Comparison of ENCODE assay signal across 9 cellular contexts in the genomic region with DNA sequence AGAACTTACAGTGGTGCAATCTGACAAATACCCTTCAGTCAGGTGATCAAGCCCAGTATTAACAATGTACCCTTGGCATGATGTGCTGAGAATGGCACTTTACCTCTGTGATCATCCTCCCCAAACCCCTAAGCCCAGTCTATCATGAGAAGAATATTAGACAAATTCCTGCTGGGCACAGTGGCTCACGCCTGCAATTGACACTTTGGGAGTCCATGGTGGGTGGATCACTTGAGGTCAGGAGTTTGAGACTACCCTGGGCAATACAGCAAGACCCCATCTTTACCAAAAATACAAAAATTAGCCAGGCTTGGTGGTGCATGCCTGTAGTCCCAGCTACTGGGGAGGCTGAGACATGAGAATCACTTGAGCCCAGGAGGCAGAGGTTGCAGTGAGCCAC.
"Had no signal": no experiment of that assay in that cellular context is flagged by ENCODE, and none has a peak within 500 bp of the region (broad histone marks: within the 10 kb centered on the region; RNA-seq: fewer than 3 reads in every experiment).

No MANE protein-coding gene starts in this region.

- H3K36me3 ChIP-seq: HAP-1 had no signal

- H3K27ac ChIP-seq: HL-60, KMS-11 had no signal

- H3K4me3 ChIP-seq: HAP-1 had no signal

- H3K9me3 ChIP-seq: HAP-1 had no signal

- ATAC-seq: HCT116 had no signal

- H3K4me1 ChIP-seq: HAP-1 had no signal

- H3K9ac ChIP-seq: KMS-11 had no signal

- H3K4me2 ChIP-seq: KMS-11 had no signal

- DNase-seq: GOT3, H7, IMR-90, Karpas-422, KBM-7 had no signal
